Comparison of ENCODE assay signal across 8 cellular contexts in genomic region chr14:38721822-38722431, GRCh38.
DNase-seq lines count a peak whose midpoint lies in the region; ATAC-seq and TF ChIP-seq lines count a peak whose summit lies in the region.

No MANE protein-coding gene starts in this region.

- H3K9ac ChIP-seq in SU-DHL-6 (ENCODE audit: low read length), result no peak overlapping the region

- intact Hi-C loops in natural killer cell (cut with micrococcal nuclease), result loop anchor here (5.0 kb wide), 1 partner anchor 295 kb away; no protein-coding TSS in a partner anchor

- H4K20me1 ChIP-seq in SU-DHL-6 (ENCODE audit: low read depth, low read length), result no peaks in the 10 kb centered on the region

- TF ChIP-seq CTCF in natural killer cell (IDR thresholded peaks at IDR 0.05) (peak; percentile 24), SU-DHL-6 (IDR thresholded peaks at IDR 0.05; ENCODE audit: insufficient read depth, low read length, poor library complexity, severe bottlenecking) (peak; percentile 80)

- no peak overlapping the region for H3K27ac Mint-ChIP-seq in natural killer cell
- H3K27ac Mint-ChIP-seq in natural killer cell treated with Interleukin-12 subunit alpha and Interleukin-12 subunit beta and Interleukin-15 and Interleukin-18, amount 100 ng/mL, for 72 hours, result no peak overlapping the region

- ATAC-seq in natural killer cell (peak in 2 of 3 donors; percentile 31 to 62), GM21786 (IDR thresholded peaks at IDR 0.05; ENCODE audit: unreplicated experiment) (peak; percentile 87), esophagus mucosa (peak; percentile 79)
- no peak for ATAC-seq in natural killer cell treated with Interleukin-12 subunit alpha and Interleukin-12 subunit beta and Interleukin-15 and Interleukin-18, amount 100 ng/mL, for 72 hours

- no peak overlapping the region for H3K4me3 ChIP-seq in SU-DHL-6 (ENCODE audit: insufficient read depth, low read length, poor library complexity, severe bottlenecking)

- H3F3A ChIP-seq in SU-DHL-6 (ENCODE audit: insufficient read depth), result no peaks in the 10 kb centered on the region

- H3K27me3 ChIP-seq in SU-DHL-6 (ENCODE audit: low read length), result no peaks in the 10 kb centered on the region

- no peak for DNase-seq in natural killer cell
- DNase-seq in natural killer cell treated with Interleukin-12 subunit alpha and Interleukin-12 subunit beta and Interleukin-15 and Interleukin-18, amount 100 ng/mL, for 72 hours (ENCODE audit: low spot score), result no peak
- DNase-seq in myocyte (ENCODE audit: low read depth), result peak; percentile 75
- no peak for DNase-seq in T-helper 9 cell

- peak overlapping the region; percentile 21 for H2AFZ ChIP-seq in SU-DHL-6 (ENCODE audit: low read depth, low read length, severe bottlenecking)

- no peaks in the 10 kb centered on the region for H3K9me2 ChIP-seq in SU-DHL-6 (replicated peaks; ENCODE audit: insufficient read depth, low read length)

- H3K4me3 Mint-ChIP-seq in natural killer cell, result no peak overlapping the region
- H3K4me3 Mint-ChIP-seq in natural killer cell treated with Interleukin-12 subunit alpha and Interleukin-12 subunit beta and Interleukin-15 and Interleukin-18, amount 100 ng/mL, for 72 hours, result no peak overlapping the region

- H3K9me3 ChIP-seq in SU-DHL-6 (ENCODE audit: insufficient read depth, low read length), result no peaks in the 10 kb centered on the region

- TF ChIP-seq RAD21 in Ishikawa (IDR thresholded peaks at IDR 0.05; ENCODE audit: low read depth), result peak; percentile 91

- H3K27ac ChIP-seq in SU-DHL-6 (ENCODE audit: low read depth, low read length), result no peak overlapping the region

- H3K4me1 Mint-ChIP-seq in natural killer cell, result no peaks in the 10 kb centered on the region
- no peaks in the 10 kb centered on the region for H3K4me1 Mint-ChIP-seq in natural killer cell treated with Interleukin-12 subunit alpha and Interleukin-12 subunit beta and Interleukin-15 and Interleukin-18, amount 100 ng/mL, for 72 hours (ENCODE audit: low read depth in 2 of 2)

- no peaks in the 10 kb centered on the region for H3K79me2 ChIP-seq in SU-DHL-6 (ENCODE audit: insufficient read depth, low read length)

- peaks cover 0 to 4% of the 10 kb centered on the region in 2 donors for H3K27me3 Mint-ChIP-seq in natural killer cell (ENCODE audit: low read depth in 2 of 2)
- no peaks in the 10 kb centered on the region for H3K27me3 Mint-ChIP-seq in natural killer cell treated with Interleukin-12 subunit alpha and Interleukin-12 subunit beta and Interleukin-15 and Interleukin-18, amount 100 ng/mL, for 72 hours

- no peak overlapping the region for H3K4me2 ChIP-seq in SU-DHL-6 (ENCODE audit: low read depth, low read length, poor library complexity, severe bottlenecking)

- H3K36me3 Mint-ChIP-seq in natural killer cell, result no peaks in the 10 kb centered on the region
- H3K36me3 Mint-ChIP-seq in natural killer cell treated with Interleukin-12 subunit alpha and Interleukin-12 subunit beta and Interleukin-15 and Interleukin-18, amount 100 ng/mL, for 72 hours, result no peaks in the 10 kb centered on the region

- no peak for TF ChIP-seq EP300 in Ishikawa (IDR thresholded peaks at IDR 0.05; ENCODE audit: borderline replicate concordance)

- H3K9me3 Mint-ChIP-seq in natural killer cell, result peaks cover 2 to 4% of the 10 kb centered on the region in 2 donors
- H3K9me3 Mint-ChIP-seq in natural killer cell treated with Interleukin-12 subunit alpha and Interleukin-12 subunit beta and Interleukin-15 and Interleukin-18, amount 100 ng/mL, for 72 hours, result peaks cover 7% of the 10 kb centered on the region

- no peaks in the 10 kb centered on the region for H3K36me3 ChIP-seq in SU-DHL-6 (ENCODE audit: low read length)

TF ChIP-seq in Ishikawa, 13 proteins besides CTCF, POLR2A, EP300 and RAD21:
- no peak for TF ChIP-seq EGR1 (IDR thresholded peaks at IDR 0.05)
- no peak for TF ChIP-seq CEBPB (IDR thresholded peaks at IDR 0.05)
- TF ChIP-seq TAF1 (IDR thresholded peaks at IDR 0.05; ENCODE audit: low read depth), result no peak
- no peak for TF ChIP-seq ZBTB7A (IDR thresholded peaks at IDR 0.05; ENCODE audit: low read depth)
- TF ChIP-seq NFIC (IDR thresholded peaks at IDR 0.05), result no peak
- no peak for TF ChIP-seq CREB1 (IDR thresholded peaks at IDR 0.05; ENCODE audit: low read depth)
- no peak for TF ChIP-seq USF1 (IDR thresholded peaks at IDR 0.05)
- no peak for TF ChIP-seq MAX (IDR thresholded peaks at IDR 0.05)
- no peak for TF ChIP-seq REST (IDR thresholded peaks at IDR 0.05; ENCODE audit: low read depth)
- no peak for TF ChIP-seq FOXM1 (IDR thresholded peaks at IDR 0.05; ENCODE audit: borderline replicate concordance, low read depth)
- no peak for TF ChIP-seq TCF12 (IDR thresholded peaks at IDR 0.05; ENCODE audit: low read depth)
- no peak for TF ChIP-seq YY1 (IDR thresholded peaks at IDR 0.05; ENCODE audit: low read depth)
- TF ChIP-seq TEAD4 (IDR thresholded peaks at IDR 0.05), result no peak

Comparison
In these comparisons a context has a peak if more than half of its experiments do, and no peak if none do; other contexts are left out.
1. ATAC-seq: peak in natural killer cell (2 of 3), GM21786 (single experiment) and esophagus mucosa (single experiment); none in natural killer cell treated with Interleukin-12 subunit alpha and Interleukin-12 subunit beta and Interleukin-15 and Interleukin-18, amount 100 ng/mL, for 72 hours (0 of 2).